ENCODE assay signal across 8 cellular contexts in genomic region chr17:38702166-38702899, GRCh38. TPM values are rescaled to one million over a fixed set of nuclear protein-coding genes. Genes with fewer than 3 reads are reported as not detected.
A peak's percentile ranks its signal among the peaks of the same experiment; 100 is the strongest.
DNase-seq lines count a peak whose midpoint lies in the region; ATAC-seq and TF ChIP-seq lines count a peak whose summit lies in the region.

No MANE protein-coding gene starts in this region.

- TF ChIP-seq CTCF in OCI-LY3 (IDR thresholded peaks at IDR 0.05; ENCODE audit: low read depth, low read length), result no peak

- peak overlapping the region; percentile 97 for H3K4me3 Mint-ChIP-seq in activated T-cell treated with anti-CD3 and anti-CD28 coated beads, Interleukin-2, amount 50 U/mL, for 4 hours

- H3K9ac ChIP-seq in OCI-LY3 (ENCODE audit: low read length) (peak overlapping the region; percentile 100), mucosa of stomach (ENCODE audit: low read length) (peak overlapping the region; percentile 93)

- H3K36me3 Mint-ChIP-seq in activated T-cell treated with anti-CD3 and anti-CD28 coated beads, Interleukin-2, amount 50 U/mL, for 4 hours (ENCODE audit: insufficient read depth), result peaks cover 8% of the 10 kb centered on the region

- H3K36me3 ChIP-seq in ACC112 (ENCODE audit: insufficient read depth, low read length) (no peaks in the 10 kb centered on the region), OCI-LY3 (replicated peaks; ENCODE audit: low read depth, low read length) (peaks cover 4% of the 10 kb centered on the region), esophagus (ENCODE audit: control insufficient read depth in 2 of 2, insufficient read depth in 2 of 2, low read length in 1 of 2) (peaks cover 0 to 2% of the 10 kb centered on the region in 2 donors), mucosa of stomach (ENCODE audit: control insufficient read depth, insufficient read depth, low read length) (no peaks in the 10 kb centered on the region)

- peaks cover 8% of the 10 kb centered on the region for H4K20me1 ChIP-seq in OCI-LY3 (ENCODE audit: insufficient read depth, low read length)

- H3K4me3 ChIP-seq in ACC112 (ENCODE audit: low read depth, low read length), result peak overlapping the region; percentile 82
- H3K4me3 ChIP-seq in OCI-LY3 (ENCODE audit: low read length), result peak overlapping the region; percentile 96
- peak overlapping the region; percentile 60 to 92 for H3K4me3 ChIP-seq in esophagus (ENCODE audit: low read depth in 1 of 2, low read length in 2 of 2)
- peak overlapping the region; percentile 85 for H3K4me3 ChIP-seq in mucosa of stomach (ENCODE audit: low read length)

- H3K9me3 ChIP-seq in OCI-LY3 (ENCODE audit: insufficient read depth, low read length) (no peaks in the 10 kb centered on the region), esophagus (ENCODE audit: control insufficient read depth in 2 of 2, insufficient read depth in 1 of 2, low read depth in 1 of 2, low read length in 1 of 2) (no peaks in the 10 kb centered on the region), mucosa of stomach (ENCODE audit: control insufficient read depth, low read length) (no peaks in the 10 kb centered on the region)

- H3K4me1 ChIP-seq in ACC112 (ENCODE audit: control insufficient read depth, insufficient read depth, low read length, unreplicated experiment) (peaks cover 13% of the 10 kb centered on the region), OCI-LY3 (ENCODE audit: low read length) (peaks cover 43% of the 10 kb centered on the region), esophagus (ENCODE audit: control insufficient read depth in 2 of 2, insufficient read depth in 2 of 2, low read length in 1 of 2) (peaks cover 5 to 10% of the 10 kb centered on the region in 2 donors), mucosa of stomach (ENCODE audit: control insufficient read depth, insufficient read depth, low read length) (peaks cover 25% of the 10 kb centered on the region)

- H3K27ac ChIP-seq in ACC112 (ENCODE audit: low read depth, low read length), result peak overlapping the region; percentile 81
- peak overlapping the region; percentile 100 for H3K27ac ChIP-seq in OCI-LY3 (ENCODE audit: low read length)
- H3K27ac ChIP-seq in esophagus (ENCODE audit: low read depth in 2 of 2, low read length in 1 of 2), result peak overlapping the region; percentile 97 to 99

- H2AFZ ChIP-seq in ACC112 (ENCODE audit: low read length, unreplicated experiment) (peak overlapping the region; percentile 80), OCI-LY3 (ENCODE audit: low read depth, low read length) (no peak overlapping the region)

- peak; percentile 19 for ATAC-seq in GM18861 (IDR thresholded peaks at IDR 0.05; ENCODE audit: unreplicated experiment)
- ATAC-seq in activated T-cell treated with anti-CD3 and anti-CD28 coated beads, Interleukin-2, amount 50 U/mL, for 4 hours, result peak; percentile 28 to 33

- peaks cover 5% of the 10 kb centered on the region for H3K9me3 Mint-ChIP-seq in activated T-cell treated with anti-CD3 and anti-CD28 coated beads, Interleukin-2, amount 50 U/mL, for 4 hours

- H3K27me3 Mint-ChIP-seq in activated T-cell treated with anti-CD3 and anti-CD28 coated beads, Interleukin-2, amount 50 U/mL, for 4 hours (ENCODE audit: low read depth), result no peaks in the 10 kb centered on the region

- H3K27me3 ChIP-seq in ACC112 (ENCODE audit: insufficient read depth, low read length) (no peaks in the 10 kb centered on the region), OCI-LY3 (ENCODE audit: low read depth, low read length) (no peaks in the 10 kb centered on the region), esophagus (ENCODE audit: control insufficient read depth in 1 of 2, insufficient read depth in 2 of 2, low read length in 2 of 2) (no peaks in the 10 kb centered on the region), mucosa of stomach (ENCODE audit: control insufficient read depth, insufficient read depth, low read length) (no peaks in the 10 kb centered on the region)

- H3K4me2 ChIP-seq in OCI-LY3 (ENCODE audit: low read length), result peak overlapping the region; percentile 100

- H3K79me2 ChIP-seq in ACC112 (ENCODE audit: control insufficient read depth, insufficient read depth, low read length, unreplicated experiment) (peaks cover 26% of the 10 kb centered on the region), OCI-LY3 (ENCODE audit: low read length) (peaks cover 45% of the 10 kb centered on the region)

- DNase-seq in HUDEP-2 (lab: John Stamatoyannopoulos, UW; ENCODE audit: unreplicated experiment in 76 of 76), result peak in 70 of 76 experiments; percentile 26 to 89 (median 74)
- DNase-seq in activated T-cell treated with anti-CD3 and anti-CD28 coated beads, Interleukin-2, amount 50 U/mL, for 4 hours, result peak; percentile 69
- peak; percentile 73 for DNase-seq in stimulated activated CD8-positive, alpha-beta memory T cell treated with anti-CD3 and anti-CD28 coated beads, Interleukin-4, amount 100 ng/mL, for 24 hours (ENCODE audit: low read depth)

- 0% methylated on average over 63 to 79 of the region's 79 CpGs for WGBS in esophagus, 2 donors

- peaks cover 45% of the 10 kb centered on the region for H3K4me1 Mint-ChIP-seq in activated T-cell treated with anti-CD3 and anti-CD28 coated beads, Interleukin-2, amount 50 U/mL, for 4 hours (ENCODE audit: low read depth)

RNA-seq across cellular contexts. Expression of gene MLLT6, which starts 2.7 kb away (rescaled TPM):
- total RNA-seq in activated T-cell treated with anti-CD3 and anti-CD28 coated beads, Interleukin-2, amount 50 U/mL, for 4 hours, result 100 to 1,000 TPM; 263 to 315 (median 286) TPM
- polyA plus RNA-seq in esophagus, result 10 to 100 TPM; 20.9 to 66.1 TPM

RNA-seq across cellular contexts. Expression of gene EPOP, which starts 27.6 kb away (rescaled TPM):
- 100 to 1,000 TPM; 110 to 131 (median 110) TPM for total RNA-seq in activated T-cell treated with anti-CD3 and anti-CD28 coated beads, Interleukin-2, amount 50 U/mL, for 4 hours
- polyA plus RNA-seq in esophagus, result 1 to 10 TPM; 1.1 to 1.9 TPM

RNA-seq across cellular contexts. Expression of gene CISD3, which starts 27.8 kb away (rescaled TPM):
- 10 to 100 TPM; 47.2 to 73.3 (median 67.8) TPM for total RNA-seq in activated T-cell treated with anti-CD3 and anti-CD28 coated beads, Interleukin-2, amount 50 U/mL, for 4 hours
- polyA plus RNA-seq in esophagus, result 10 to 100 TPM; 14.5 to 28.5 TPM

RNA-seq across cellular contexts. Expression of gene PCGF2, which starts 45.8 kb away (rescaled TPM):
- total RNA-seq in activated T-cell treated with anti-CD3 and anti-CD28 coated beads, Interleukin-2, amount 50 U/mL, for 4 hours, result under 1 TPM; 0.16 to 0.58 (median 0.43) TPM
- polyA plus RNA-seq in esophagus, result 10 to 100 TPM in 1 of 2 donors, 1 to 10 TPM in 1; 9.4 to 22.4 TPM

RNA-seq across cellular contexts. Expression of gene PSMB3, which starts 50.2 kb away (rescaled TPM):
- total RNA-seq in activated T-cell treated with anti-CD3 and anti-CD28 coated beads, Interleukin-2, amount 50 U/mL, for 4 hours, result 100 to 1,000 TPM; 527 to 569 (median 554) TPM
- 100 to 1,000 TPM; 198 to 204 TPM for polyA plus RNA-seq in esophagus

Comparison
In these comparisons a context has a peak if more than half of its experiments do, and no peak if none do; other contexts are left out.
1. Peak in every context shown above with its lines: DNase-seq, ATAC-seq, H3K4me3 ChIP-seq and H3K27ac ChIP-seq.